In the genomic region with DNA sequence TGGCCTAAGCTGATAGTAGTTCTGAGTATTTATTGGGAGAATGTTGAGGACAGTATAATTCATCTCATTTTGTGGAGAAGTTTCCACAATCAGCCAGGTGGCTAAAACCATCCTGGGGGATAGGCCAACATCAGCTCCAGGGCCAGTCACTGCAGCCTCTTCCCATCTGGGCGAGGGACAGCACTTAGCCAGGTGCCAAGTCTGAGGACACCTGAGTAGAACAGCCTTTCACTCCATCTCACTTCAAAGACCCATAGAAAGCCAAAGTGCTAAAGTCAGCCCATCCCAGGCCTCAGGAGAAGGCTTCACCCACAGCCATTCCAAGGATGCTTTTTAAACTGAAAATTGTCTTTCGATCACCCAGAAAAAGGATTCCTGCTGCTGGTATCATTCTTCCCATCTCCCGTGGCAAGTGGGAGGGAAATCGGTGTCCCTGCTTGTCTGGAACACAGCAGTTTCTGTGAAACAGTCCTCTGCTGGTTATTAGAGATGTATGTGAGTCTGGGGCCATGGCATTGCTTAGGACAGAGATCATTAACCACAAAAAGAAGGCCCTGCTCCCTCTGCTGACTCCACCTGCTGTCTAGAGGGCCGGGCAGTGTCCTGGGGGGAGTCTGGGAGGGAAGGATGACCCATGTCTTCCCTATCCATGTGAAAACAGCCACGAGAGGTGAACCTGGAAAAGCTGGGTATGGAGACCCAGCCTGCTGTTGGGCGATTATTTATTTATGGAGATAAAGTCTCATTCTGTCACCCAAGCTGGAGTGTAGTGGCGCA, we compare ENCODE assay signal across 12 cellular contexts. TPM values are rescaled to one million over a fixed set of nuclear protein-coding genes. Genes with fewer than 3 reads are reported as not detected.
DNase-seq lines count a peak whose midpoint lies in the region; ATAC-seq, FAIRE-seq and TF ChIP-seq lines count a peak whose summit lies in the region.
"Had no signal": no experiment of that assay in that cellular context is flagged by ENCODE, and none has a peak within 500 bp of the region (broad histone marks: within the 10 kb centered on the region; RNA-seq: fewer than 3 reads in every experiment).

No MANE protein-coding gene starts in this region.

- H3K4me1 Mint-ChIP-seq in GM23338 (peaks cover 24% of the 10 kb centered on the region), mesothelial cell of epicardium (peaks cover 18% of the 10 kb centered on the region), T-helper 17 cell (peaks cover 3% of the 10 kb centered on the region)

- TF ChIP-seq EP300 in A549 (IDR thresholded peaks at IDR 0.05) (no peak), GM12878 (IDR thresholded peaks at IDR 0.05; ENCODE audit: borderline replicate concordance in 1 of 2, control insufficient read depth in 1 of 2, low read depth in 2 of 2, low read length in 2 of 2) (no peak)

- H3K27ac ChIP-seq in A549 (no peak overlapping the region), GM23338 (ENCODE audit: low read depth) (peak overlapping the region; percentile 24; the same call in 1 of the 2 replicates), GM12878 (ENCODE audit: control insufficient read depth, insufficient read depth) (no peak overlapping the region), smooth muscle cell (ENCODE audit: low read depth) (no peak overlapping the region)

- H3K27ac Mint-ChIP-seq in GM23338, result no peak overlapping the region
- H3K27ac Mint-ChIP-seq in mesothelial cell of epicardium, result peak overlapping the region; percentile 44
- no peak overlapping the region for H3K27ac Mint-ChIP-seq in T-helper 17 cell

- TF ChIP-seq RAD21 in A549 (conservative IDR thresholded peaks at IDR 0.05 in 1 of 2, IDR thresholded peaks at IDR 0.05 in 1 of 2), result no peak
- no peak for TF ChIP-seq RAD21 in GM12878 (IDR thresholded peaks at IDR 0.05; ENCODE audit: insufficient read depth, low read depth, low read length)

- RAD21 ChIA-PET in GM12878 (lab: Charles Lee; ENCODE audit: unreplicated experiment), result interaction anchor here (0.5 to 1.3 kb wide), 2 partner anchors 332 to 337 kb away, joined by 3 to 6 read pairs; no protein-coding TSS in a partner anchor

- H3K36me3 Mint-ChIP-seq in GM23338 (ENCODE audit: low read depth) (peaks cover 30% of the 10 kb centered on the region), mesothelial cell of epicardium (peaks cover 16% of the 10 kb centered on the region), T-helper 17 cell (ENCODE audit: low read depth) (peaks cover 4% of the 10 kb centered on the region)

- H3K9me3 ChIP-seq in A549 (no peaks in the 10 kb centered on the region), GM12878 (replicated peaks; ENCODE audit: control insufficient read depth, insufficient read depth, low read length) (no peaks in the 10 kb centered on the region), T-helper 17 cell (ENCODE audit: control insufficient read depth, low read length, poor library complexity, severe bottlenecking) (no peaks in the 10 kb centered on the region), smooth muscle cell (replicated peaks; ENCODE audit: low read depth) (no peaks in the 10 kb centered on the region)
- H3K9me3 ChIP-seq: heart left ventricle had no signal

- no peak overlapping the region for H3K9ac ChIP-seq in GM12878 (ENCODE audit: control insufficient read depth, insufficient read depth, low read length)
- H3K9ac ChIP-seq in smooth muscle cell (ENCODE audit: low read depth), result no peak overlapping the region

- H3K27me3 Mint-ChIP-seq in GM23338 (ENCODE audit: insufficient read depth, low read depth, poor library complexity), result peaks cover 7% of the 10 kb centered on the region
- H3K27me3 Mint-ChIP-seq in mesothelial cell of epicardium (ENCODE audit: low read depth), result no peaks in the 10 kb centered on the region
- no peaks in the 10 kb centered on the region for H3K27me3 Mint-ChIP-seq in T-helper 17 cell

- TF ChIP-seq POLR2A in A549 (IDR thresholded peaks at IDR 0.05; ENCODE audit: low read length) (no peak), GM12878 (IDR thresholded peaks at IDR 0.05; ENCODE audit: low read depth, low read length) (peak; percentile 32; the same call in 1 of the 2 replicates)

- ATAC-seq in A549 (peak; percentile 1 to 4; a peak in 3 of 6 replicates), GM23338 (no peak), GM12878 (no peak), T-helper 17 cell (no peak)

- CTCF ChIA-PET in A549 (lab: Yijun Ruan, JAX), result interaction anchor here (0.8 to 6.3 kb wide), 11 partner anchors 9 to 353 kb away, joined by 3 to 42 read pairs (median 4); partner anchors contain the start of gene CALML4
- CTCF ChIA-PET in GM12878 (lab: Yijun Ruan, JAX), result interaction anchor here (0.6 to 2.8 kb wide), 6 partner anchors 57 to 332 kb away, joined by 3 to 12 read pairs (median 3); no protein-coding TSS in a partner anchor

- H3K4me1 ChIP-seq in A549 (no peaks in the 10 kb centered on the region), GM23338 (ENCODE audit: insufficient read depth) (no peaks in the 10 kb centered on the region), GM12878 (ENCODE audit: control insufficient read depth, insufficient read depth, low read length) (no peaks in the 10 kb centered on the region), smooth muscle cell (ENCODE audit: low read depth) (peaks cover 6% of the 10 kb centered on the region)

- H3K9me3 Mint-ChIP-seq in GM23338, result no peaks in the 10 kb centered on the region
- H3K9me3 Mint-ChIP-seq in mesothelial cell of epicardium, result no peaks in the 10 kb centered on the region

- no peak overlapping the region for H3K4me2 ChIP-seq in A549
- no peak overlapping the region for H3K4me2 ChIP-seq in GM23338
- no peak overlapping the region for H3K4me2 ChIP-seq in GM12878 (ENCODE audit: control insufficient read depth, insufficient read depth)
- no peak overlapping the region for H3K4me2 ChIP-seq in smooth muscle cell

- H3K9me2 ChIP-seq in GM23338 (ENCODE audit: insufficient read depth), result no peaks in the 10 kb centered on the region

- no TSS peak for BruUV-seq in GM12878 (replicated peaks; lab: Mats Ljungman, UMichigan)

- H3F3A ChIP-seq in GM23338 (replicated peaks; ENCODE audit: low read depth), result no peaks in the 10 kb centered on the region
- no peaks in the 10 kb centered on the region for H3F3A ChIP-seq in smooth muscle cell (ENCODE audit: low read depth)

- no peak for FAIRE-seq in A549 (lab: Jason Lieb, UNC)
- FAIRE-seq in GM12878 (lab: Jason Lieb, UNC), result no peak
- FAIRE-seq: bronchial epithelial cell had no signal

- POLR2A ChIA-PET in A549 (lab: Yijun Ruan, JAX) (interaction anchor here (0.8 kb wide), 1 partner anchor 10 kb away, joined by 3 read pairs; no protein-coding TSS in a partner anchor), GM12878 (lab: Charles Lee) (interaction anchor here (0.6 kb wide), 1 partner anchor 31 kb away, joined by 3 read pairs; no protein-coding TSS in a partner anchor)

- H4K20me1 ChIP-seq in GM23338 (replicated peaks; ENCODE audit: insufficient read depth) (peaks cover 9% of the 10 kb centered on the region; the same call in 1 of the 2 replicates), GM12878 (ENCODE audit: control insufficient read depth, insufficient read depth) (no peaks in the 10 kb centered on the region), smooth muscle cell (ENCODE audit: low read depth) (no peaks in the 10 kb centered on the region)

- DNase-seq in A549 (ENCODE audit: low read depth in 1 of 2, low spot score in 1 of 2), result no peak
- no peak for DNase-seq in GM23338 (ENCODE audit: low spot score)
- no peak for DNase-seq in GM12878 (ENCODE audit: low read depth, low spot score)
- no peak for DNase-seq in mesothelial cell of epicardium (ENCODE audit: low spot score in 2 of 2, unreplicated experiment in 2 of 2)
- no peak for DNase-seq in T-helper 17 cell
- no peak for DNase-seq in DMS153 (lab: John Stamatoyannopoulos, UW)
- DNase-seq in KG1 (lab: John Stamatoyannopoulos, UW), result no peak
- DNase-seq in smooth muscle cell (lab: John Stamatoyannopoulos, UW; ENCODE audit: unreplicated experiment), result no peak
- DNase-seq: activated CD4-positive, CD25-positive, alpha-beta regulatory T cell treated with anti-CD3 and anti-CD28 coated beads, Interleukin-2, amount 50 U/mL, for 72 hours; activated effector memory CD4-positive, alpha-beta T cell treated with Interleukin-2 at 50 U/mL for 16 hours; heart left ventricle had no signal

- no peak overlapping the region for H2AFZ ChIP-seq in GM23338
- no peak overlapping the region for H2AFZ ChIP-seq in GM12878 (ENCODE audit: control insufficient read depth, low read depth, low read length)
- H2AFZ ChIP-seq in smooth muscle cell (ENCODE audit: low read depth), result no peak overlapping the region

- SMC1A ChIA-PET in GM12878 (lab: Charles Lee; ENCODE audit: uncharacterized antibody, unreplicated experiment), result interaction anchor here (1.0 to 2.9 kb wide), 3 partner anchors 27 to 58 kb away, joined by 3 to 8 read pairs (median 3); no protein-coding TSS in a partner anchor

- WGBS in A549 (ENCODE audit: missing lambda C conversion rate), result 91% methylated on average over 8 of the region's 8 CpGs
- 97% methylated on average over 8 of the region's 8 CpGs for WGBS in GM12878 (ENCODE audit: insufficient coverage, insufficient replicate concordance, low lambda C conversion rate, missing lambda C conversion rate)
- 89% methylated on average over 8 of the region's 8 CpGs for WGBS in smooth muscle cell (ENCODE audit: low lambda C conversion rate)

- peaks cover 7% of the 10 kb centered on the region; the same call in 1 of the 2 replicates for H3K36me3 ChIP-seq in GM23338 (ENCODE audit: insufficient read depth)
- peaks cover 11 to 17% of the 10 kb centered on the region in 2 experiments for H3K36me3 ChIP-seq in GM12878 (ENCODE audit: control insufficient read depth in 2 of 2, insufficient read depth in 2 of 2, low read length in 1 of 2)
- H3K36me3 ChIP-seq in smooth muscle cell (ENCODE audit: low read depth), result no peaks in the 10 kb centered on the region

- no peak overlapping the region for H3K4me3 Mint-ChIP-seq in GM23338
- no peak overlapping the region for H3K4me3 Mint-ChIP-seq in mesothelial cell of epicardium
- no peak overlapping the region for H3K4me3 Mint-ChIP-seq in T-helper 17 cell

- H3K79me2 ChIP-seq in GM23338 (replicated peaks; ENCODE audit: insufficient read depth), result 0 out of 2 replicates have a peak, but pooled peaks cover 3% of the 10 kb centered on the region
- no peaks in the 10 kb centered on the region for H3K79me2 ChIP-seq in GM12878 (ENCODE audit: control insufficient read depth, insufficient read depth, low read length)
- H3K79me2 ChIP-seq in smooth muscle cell (ENCODE audit: low read depth), result no peaks in the 10 kb centered on the region

- in situ Hi-C loops in GM12878 (cut with MboI), result no loop called here

- TF ChIP-seq CTCF in A549 (IDR thresholded peaks at IDR 0.05), result no peak
- no peak for TF ChIP-seq CTCF in GM23338 (conservative IDR thresholded peaks at IDR 0.05; ENCODE audit: low read depth in 2 of 2)
- 0 out of 6 replicates have a peak, but pooled peaks of 1 of the 3 experiments have one; percentile 1 for TF ChIP-seq CTCF in GM12878 (IDR thresholded peaks at IDR 0.05 in 2 of 3, conservative IDR thresholded peaks at IDR 0.05 in 1 of 3; ENCODE audit: control insufficient read depth in 2 of 3, extremely low read depth in 1 of 3, insufficient read depth in 1 of 3, low read depth in 3 of 3, low read length in 3 of 3)
- TF ChIP-seq CTCF in mesothelial cell of epicardium (IDR thresholded peaks at IDR 0.05; ENCODE audit: unreplicated experiment), result no peak
- no peak for TF ChIP-seq CTCF in smooth muscle cell (IDR thresholded peaks at IDR 0.05; ENCODE audit: borderline replicate concordance, insufficient read depth, poor library complexity, severe bottlenecking)

- H3K27me3 ChIP-seq in GM23338 (ENCODE audit: insufficient read depth) (no peaks in the 10 kb centered on the region), GM12878 (replicated peaks in 1 of 2; ENCODE audit: control insufficient read depth in 2 of 2, insufficient read depth in 2 of 2, low read length in 1 of 2) (no peaks in the 10 kb centered on the region), smooth muscle cell (ENCODE audit: low read depth) (no peaks in the 10 kb centered on the region)
- H3K27me3 ChIP-seq: heart left ventricle had no signal

- intact Hi-C loops in GM12878 (cut with micrococcal nuclease; ENCODE audit: unreplicated experiment), result no loop called here

- H3K4me3 ChIP-seq in A549 (no peak overlapping the region), GM23338 (no peak overlapping the region), GM12878 (no peak overlapping the region), smooth muscle cell (no peak overlapping the region)
- H3K4me3 ChIP-seq: heart left ventricle had no signal

RNA-seq across cellular contexts. Expression of gene CALML4, which starts 9.6 kb away (rescaled TPM):
- polyA plus RNA-seq in A549 (2011; rRNA removed) (10.4 and 18.2 TPM in 2 replicates), A549 (2017; fragmentation: RNase III; extraction: RNeasy Plus Mini Kit Qiagen cat#74134 plus additional on column Dnase treatment) (11.0 to 13.8 TPM (median 12.1 TPM) in 3 replicates), GM23338 (2016; fragmentation: Nextera tagmentation; extraction: Ambion mirVana) (15.0 and 16.2 TPM in 2 replicates), GM12878 (2011; rRNA removed) (5.2 and 9.0 TPM in 2 replicates), GM12878 (2014; fragmentation: Illumina TruSeq; extraction: Trizol) (15.9 and 18.1 TPM in 2 replicates), GM12878 (2014; fragmentation: Nextera tagmentation; extraction: Ambion mirVana) (1 to 10 TPM; 1.7 to 4.0 TPM), GM12878 (2014; rRNA removed) (11.5 and 12.2 TPM in 2 replicates), GM12878 (2016; fragmentation: Nextera tagmentation; extraction: Ambion mirVana) (1 to 10 TPM; 3.6 to 4.9 TPM), smooth muscle cell (2.6 and 3.2 TPM in 2 replicates)
- polyA plus RNA-seq in A549 (2012; cell fraction: cytosol; rRNA removed), result 4.7 and 6.3 TPM in 2 replicates
- 16.2 and 20.8 TPM in 2 replicates for polyA plus RNA-seq in A549 (2012; cell fraction: nucleus; rRNA removed)
- 3.2 and 3.8 TPM in 2 replicates for polyA minus RNA-seq in A549 (2011; rRNA and poly(A)+ RNA removed)
- total RNA-seq in GM23338 (2014; rRNA removed; shearing (Covaris generic)), result 13.4 and 15.8 TPM in 2 replicates
- 21.2 and 21.8 TPM in 2 replicates for total RNA-seq in GM12878 (2013; cell fraction: nucleolus; rRNA removed)
- total RNA-seq in GM12878 (2014; rRNA removed) (5.5 TPM in 2 replicates), GM12878 (2014; rRNA removed; fragmentation: Illumina TruSeq; extraction: Trizol) (10.3 and 10.4 TPM in 2 replicates), GM12878 (2021) (4.0 and 4.8 TPM in 2 replicates), mesothelial cell of epicardium (8.3 to 10.2 TPM (median 8.4 TPM) in 3 replicates), T-helper 17 cell (1 to 10 TPM; 2.4 to 2.6 TPM), smooth muscle cell (1.3 and 2.2 TPM in 2 replicates)
- polyA plus RNA-seq in GM12878 (2011; ENCODE audit: low read depth), result 3.4 TPM
- polyA plus RNA-seq in GM12878 (2011; cell fraction: cytosol; rRNA removed), result 0.66 and 1.0 TPM in 2 replicates
- polyA plus RNA-seq in GM12878 (2011; cell fraction: nucleus; rRNA removed), result 8.3 and 14.5 TPM in 2 replicates
- polyA plus RNA-seq in GM12878 (2012), result 2.9 and 6.9 TPM in 2 replicates
- polyA minus RNA-seq in GM12878 (2011; rRNA and poly(A)+ RNA removed), result 0.98 and 1.6 TPM in 2 replicates
- not detected in 2 replicates for polyA minus RNA-seq in GM12878 (2011; cell fraction: cytosol; rRNA and poly(A)+ RNA removed)
- polyA minus RNA-seq in GM12878 (2011; cell fraction: nucleus; rRNA and poly(A)+ RNA removed), result 1.5 and 5.4 TPM in 2 replicates

RNA-seq across cellular contexts. Expression of gene CLN6, which starts 34.0 kb away (rescaled TPM):
- polyA plus RNA-seq in A549 (2011; rRNA removed) (47.5 and 58.0 TPM in 2 replicates), A549 (2017; fragmentation: RNase III; extraction: RNeasy Plus Mini Kit Qiagen cat#74134 plus additional on column Dnase treatment) (69.5 to 74.0 TPM (median 69.7 TPM) in 3 replicates), GM23338 (2016; fragmentation: Nextera tagmentation; extraction: Ambion mirVana) (20.0 and 20.7 TPM in 2 replicates), GM12878 (2011; rRNA removed) (21.0 and 53.8 TPM in 2 replicates), GM12878 (2014; fragmentation: Illumina TruSeq; extraction: Trizol) (40.5 and 52.1 TPM in 2 replicates), GM12878 (2014; fragmentation: Nextera tagmentation; extraction: Ambion mirVana) (1 to 10 TPM in 1 of 2 experiments, under 1 TPM in 1; 0.74 to 1.4 TPM), GM12878 (2014; rRNA removed) (69.0 and 72.0 TPM in 2 replicates), GM12878 (2016; fragmentation: Nextera tagmentation; extraction: Ambion mirVana) (10 to 100 TPM; 16.3 to 19.6 TPM), smooth muscle cell (2.5 and 3.0 TPM in 2 replicates)
- polyA plus RNA-seq in A549 (2012; cell fraction: cytosol; rRNA removed), result 87.7 and 149 TPM in 2 replicates
- polyA plus RNA-seq in A549 (2012; cell fraction: nucleus; rRNA removed), result 166 and 173 TPM in 2 replicates
- polyA minus RNA-seq in A549 (2011; rRNA and poly(A)+ RNA removed), result 124 and 139 TPM in 2 replicates
- 69.5 and 87.4 TPM in 2 replicates for total RNA-seq in GM23338 (2014; rRNA removed; shearing (Covaris generic))
- total RNA-seq in GM12878 (2013; cell fraction: nucleolus; rRNA removed), result 93.0 and 108 TPM in 2 replicates
- total RNA-seq in GM12878 (2014; rRNA removed) (31.1 and 37.1 TPM in 2 replicates), GM12878 (2014; rRNA removed; fragmentation: Illumina TruSeq; extraction: Trizol) (27.3 and 29.4 TPM in 2 replicates), GM12878 (2021) (63.5 and 63.7 TPM in 2 replicates), mesothelial cell of epicardium (35.1 to 35.8 TPM (median 35.3 TPM) in 3 replicates), T-helper 17 cell (10 to 100 TPM; 14.3 to 14.6 TPM), smooth muscle cell (11.5 and 15.2 TPM in 2 replicates)
- polyA plus RNA-seq in GM12878 (2011; ENCODE audit: low read depth), result 17.2 TPM
- polyA plus RNA-seq in GM12878 (2011; cell fraction: cytosol; rRNA removed), result 68.3 and 86.8 TPM in 2 replicates
- polyA plus RNA-seq in GM12878 (2011; cell fraction: nucleus; rRNA removed), result 59.7 and 73.1 TPM in 2 replicates
- polyA plus RNA-seq in GM12878 (2012), result 30.2 and 31.2 TPM in 2 replicates
- 127 and 131 TPM in 2 replicates for polyA minus RNA-seq in GM12878 (2011; rRNA and poly(A)+ RNA removed)
- polyA minus RNA-seq in GM12878 (2011; cell fraction: cytosol; rRNA and poly(A)+ RNA removed), result 34.1 and 34.6 TPM in 2 replicates
- polyA minus RNA-seq in GM12878 (2011; cell fraction: nucleus; rRNA and poly(A)+ RNA removed), result 28.4 and 72.4 TPM in 2 replicates

Comparison
In these comparisons a context has a peak if more than half of its experiments do, and no peak if none do; other contexts are left out.
1. ATAC-seq: peak in A549 (2 of 2); none in GM23338 (single experiment), GM12878 (single experiment) and T-helper 17 cell (single experiment).
2. Of the 24 proteins assayed by ChIP-seq in both GM12878 and A549: peak only in GM12878: POLR2A and POLR2AphosphoS2; only in A549: none; in both: none; in neither: 21; mixed calls (peak in some experiments, not most) for 1.